ENCODE assay signal across 6 cellular contexts in genomic region chr10:97687785-97688781, GRCh38. TPM values are rescaled to one million over a fixed set of nuclear protein-coding genes. Genes with fewer than 3 reads are reported as not detected.
DNase-seq lines count a peak whose midpoint lies in the region; ATAC-seq and TF ChIP-seq lines count a peak whose summit lies in the region.

No MANE protein-coding gene starts in this region.

- ATAC-seq in activated T-cell treated with anti-CD3 and anti-CD28 coated beads, Interleukin-2, amount 50 U/mL, for 4 hours: no peak
- ATAC-seq in GM21529 (IDR thresholded peaks at IDR 0.05; ENCODE audit: unreplicated experiment): no peak
- ATAC-seq in HG03571 (IDR thresholded peaks at IDR 0.05; ENCODE audit: unreplicated experiment): no peak

- H4K20me1 ChIP-seq in smooth muscle cell (ENCODE audit: low read depth): peaks cover 26% of the 10 kb centered on the region

- peak overlapping the region; percentile 26 for H3K9ac ChIP-seq in smooth muscle cell (ENCODE audit: low read depth)

- H3K9me3 Mint-ChIP-seq in activated T-cell treated with anti-CD3 and anti-CD28 coated beads, Interleukin-2, amount 50 U/mL, for 4 hours: no peaks in the 10 kb centered on the region

- H3K4me3 ChIP-seq in smooth muscle cell: peak overlapping the region; percentile 36

- no peaks in the 10 kb centered on the region for H3K27me3 Mint-ChIP-seq in activated T-cell treated with anti-CD3 and anti-CD28 coated beads, Interleukin-2, amount 50 U/mL, for 4 hours (ENCODE audit: low read depth)

- peak overlapping the region; percentile 80 for H3K4me2 ChIP-seq in smooth muscle cell

- no peaks in the 10 kb centered on the region for H3K36me3 Mint-ChIP-seq in activated T-cell treated with anti-CD3 and anti-CD28 coated beads, Interleukin-2, amount 50 U/mL, for 4 hours (ENCODE audit: insufficient read depth)

- H3F3A ChIP-seq in smooth muscle cell (ENCODE audit: low read depth): peaks cover 16% of the 10 kb centered on the region

- H3K36me3 ChIP-seq in smooth muscle cell (ENCODE audit: low read depth): no peaks in the 10 kb centered on the region

- H2AFZ ChIP-seq in smooth muscle cell (ENCODE audit: low read depth): peak overlapping the region; percentile 61

- H3K9me3 ChIP-seq in smooth muscle cell (replicated peaks; ENCODE audit: low read depth): no peaks in the 10 kb centered on the region

- TF ChIP-seq CTCF in smooth muscle cell (IDR thresholded peaks at IDR 0.05; ENCODE audit: borderline replicate concordance, insufficient read depth, poor library complexity, severe bottlenecking): no peak

- 51% methylated on average over 14 of the region's 14 CpGs for WGBS in smooth muscle cell (ENCODE audit: low lambda C conversion rate)

- DNase-seq in activated T-cell treated with anti-CD3 and anti-CD28 coated beads, Interleukin-2, amount 50 U/mL, for 4 hours: no peak
- DNase-seq in activated T-cell treated with anti-CD3 and anti-CD28 coated beads, Interleukin-2, amount 50 U/mL, for 1 hour: no peak
- DNase-seq in epithelial cell of prostate (ENCODE audit: low read depth, low spot score) (no peak), smooth muscle cell (lab: John Stamatoyannopoulos, UW; ENCODE audit: unreplicated experiment) (no peak)

- peak overlapping the region; percentile 80 for H3K4me3 Mint-ChIP-seq in activated T-cell treated with anti-CD3 and anti-CD28 coated beads, Interleukin-2, amount 50 U/mL, for 4 hours

- H3K79me2 ChIP-seq in smooth muscle cell (ENCODE audit: low read depth): peaks cover 8% of the 10 kb centered on the region

- H3K4me1 Mint-ChIP-seq in activated T-cell treated with anti-CD3 and anti-CD28 coated beads, Interleukin-2, amount 50 U/mL, for 4 hours (ENCODE audit: low read depth): peaks cover 9% of the 10 kb centered on the region

- no peaks in the 10 kb centered on the region for H3K27me3 ChIP-seq in smooth muscle cell (ENCODE audit: low read depth)

- H3K4me1 ChIP-seq in smooth muscle cell (ENCODE audit: low read depth): peaks cover 17% of the 10 kb centered on the region

- H3K27ac ChIP-seq in epithelial cell of prostate (peak overlapping the region; percentile 98), smooth muscle cell (ENCODE audit: low read depth) (peak overlapping the region; percentile 87)

RNA-seq across cellular contexts. Expression of gene AVPI1, which starts 1.0 kb away (rescaled TPM):
- total RNA-seq in activated T-cell treated with anti-CD3 and anti-CD28 coated beads, Interleukin-2, amount 50 U/mL, for 4 hours: 1 to 10 TPM; 1.6 to 2.5 (median 1.8) TPM
- 14.9 and 23.8 TPM in 2 replicates for total RNA-seq in smooth muscle cell
- 26.9 and 32.5 TPM in 2 replicates for polyA plus RNA-seq in smooth muscle cell

RNA-seq across cellular contexts. Expression of gene MARVELD1, which starts 25.4 kb away (rescaled TPM):
- total RNA-seq in activated T-cell treated with anti-CD3 and anti-CD28 coated beads, Interleukin-2, amount 50 U/mL, for 4 hours: 1 to 10 TPM; 1.6 to 2.5 (median 1.7) TPM
- total RNA-seq in smooth muscle cell: 46.3 and 58.4 TPM in 2 replicates
- 95.5 and 132 TPM in 2 replicates for polyA plus RNA-seq in smooth muscle cell

RNA-seq across cellular contexts. Expression of gene PI4K2A, which starts 47.6 kb away (rescaled TPM):
- 10 to 100 TPM; 12.9 to 16.9 (median 15.7) TPM for total RNA-seq in activated T-cell treated with anti-CD3 and anti-CD28 coated beads, Interleukin-2, amount 50 U/mL, for 4 hours
- total RNA-seq in smooth muscle cell: 20.8 and 23.4 TPM in 2 replicates
- polyA plus RNA-seq in smooth muscle cell: 20.4 and 21.0 TPM in 2 replicates

RNA-seq across cellular contexts. Expression of gene ZFYVE27, which starts 48.8 kb away (rescaled TPM):
- 10 to 100 TPM; 27.1 to 27.6 (median 27.1) TPM for total RNA-seq in activated T-cell treated with anti-CD3 and anti-CD28 coated beads, Interleukin-2, amount 50 U/mL, for 4 hours
- 7.0 and 9.7 TPM in 2 replicates for total RNA-seq in smooth muscle cell
- polyA plus RNA-seq in smooth muscle cell: 11.4 and 14.0 TPM in 2 replicates

RNA-seq across cellular contexts. Expression of gene MORN4, which starts 54.8 kb away (rescaled TPM):
- total RNA-seq in activated T-cell treated with anti-CD3 and anti-CD28 coated beads, Interleukin-2, amount 50 U/mL, for 4 hours: 1 to 10 TPM; 2.1 to 4.5 (median 2.2) TPM
- total RNA-seq in smooth muscle cell: 2.9 and 9.3 TPM in 2 replicates
- 11.3 and 16.8 TPM in 2 replicates for polyA plus RNA-seq in smooth muscle cell

Comparison
In these comparisons a context has a peak if more than half of its experiments do, and no peak if none do; other contexts are left out.
1. RNA of gene MARVELD1, which starts 25.4 kb away (total RNA-seq): 46.3 to 58.4 TPM in smooth muscle cell; 1.6 to 2.5 TPM in activated T-cell treated with anti-CD3 and anti-CD28 coated beads, Interleukin-2, amount 50 U/mL, for 4 hours; every median in the first group is over 10 times any median in the second.